Comparison of ENCODE assay signal across 24 cellular contexts in genomic region chr5:41776435-41776834, GRCh38.
DNase-seq lines count a peak whose midpoint lies in the region; ATAC-seq, FAIRE-seq and TF ChIP-seq lines count a peak whose summit lies in the region.
"Had no signal": no experiment of that assay in that cellular context is flagged by ENCODE, and none has a peak within 500 bp of the region (broad histone marks: within the 10 kb centered on the region; RNA-seq: fewer than 3 reads in every experiment).

No MANE protein-coding gene starts in this region.

- in situ Hi-C loops in astrocyte of the spinal cord (cut with HindIII; ENCODE audit: low sequenced_read_pairs) = no loop called here

- H3K9me3 Mint-ChIP-seq in osteocyte (ENCODE audit: unreplicated experiment) = no peaks in the 10 kb centered on the region
- H3K9me3 Mint-ChIP-seq: H9, neural progenitor cell had no signal

- TF ChIP-seq CTCF in AG10803 (conservative IDR thresholded peaks at IDR 0.05; ENCODE audit: low read length) = no peak
- no peak for TF ChIP-seq CTCF in astrocyte of the spinal cord (IDR thresholded peaks at IDR 0.05; ENCODE audit: low read depth, low read length)
- no peak for TF ChIP-seq CTCF in fibroblast of pulmonary artery (IDR thresholded peaks at IDR 0.05; ENCODE audit: low read length, missing control alignments)
- no peak for TF ChIP-seq CTCF in osteocyte (IDR thresholded peaks at IDR 0.05)

- FAIRE-seq in frontal cortex (lab: Jason Lieb, UNC) = no peak
- FAIRE-seq: GM12891, TTC549 had no signal

- peaks cover 16% of the 10 kb centered on the region for H3K36me3 Mint-ChIP-seq in osteocyte (ENCODE audit: unreplicated experiment)
- H3K36me3 Mint-ChIP-seq: neural progenitor cell had no signal

- peaks cover 34% of the 10 kb centered on the region for H3K4me1 Mint-ChIP-seq in osteocyte (ENCODE audit: unreplicated experiment)
- H3K4me1 Mint-ChIP-seq: neural progenitor cell had no signal

- H3K27ac Mint-ChIP-seq in osteocyte (ENCODE audit: unreplicated experiment) = peak overlapping the region; percentile 73
- H3K27ac Mint-ChIP-seq: H9, neural progenitor cell, progenitor cell of endocrine pancreas had no signal

- peak; percentile 9 for DNase-seq in AG10803 (ENCODE audit: low read depth)
- DNase-seq in astrocyte of the spinal cord (ENCODE audit: low read depth, low spot score) = peak; percentile 58
- peak; percentile 46 for DNase-seq in fibroblast of pulmonary artery (ENCODE audit: low read depth)
- DNase-seq in osteocyte (ENCODE audit: extremely low spot score, unreplicated experiment) = no peak
- DNase-seq in NOMO-1 treated with dmso at 0.1 percent for 144 hours (lab: John Stamatoyannopoulos, UW; ENCODE audit: unreplicated experiment) = no peak
- DNase-seq in frontal cortex (ENCODE audit: low spot score in 2 of 2) = no peak
- DNase-seq: ACHN; activated CD4-positive, alpha-beta T cell treated with anti-CD3 and anti-CD28 coated beads for 1 hour; adrenal gland; dorsolateral prefrontal cortex; H9; NCI-H1694 treated with DMSO at 0.1 percent for 48 hours; NCI-H526; SJCRH30; T-helper 1 cell; upper lobe of left lung had no signal

- H3K27me3 Mint-ChIP-seq in osteocyte (ENCODE audit: unreplicated experiment) = no peaks in the 10 kb centered on the region
- H3K27me3 Mint-ChIP-seq: progenitor cell of endocrine pancreas had no signal

- H3K4me3 ChIP-seq in AG10803 (ENCODE audit: low read length) (no peak overlapping the region), astrocyte of the spinal cord (ENCODE audit: low read depth, low read length) (no peak overlapping the region), fibroblast of pulmonary artery (replicated peaks; ENCODE audit: low read depth, low read length) (no peak overlapping the region)
- H3K4me3 ChIP-seq: adrenal gland; BLaER1 treated with 17β-estradiol and CSF1 and Interleukin-3, amounts not matched to agents 10 nM and 100 nM; dorsolateral prefrontal cortex; lung; neural progenitor cell; SJCRH30; upper lobe of left lung had no signal

- no peak overlapping the region for H3K4me3 Mint-ChIP-seq in osteocyte (ENCODE audit: unreplicated experiment)
- H3K4me3 Mint-ChIP-seq: H9, neural progenitor cell had no signal

- no peak for ATAC-seq in GM19455 (IDR thresholded peaks at IDR 0.05; ENCODE audit: unreplicated experiment)
- ATAC-seq in HG03521 (IDR thresholded peaks at IDR 0.05; ENCODE audit: unreplicated experiment) = no peak

Comparison
In these comparisons a context has a peak if more than half of its experiments do, and no peak if none do; other contexts are left out.
1. DNase-seq: peak in AG10803 (single experiment), astrocyte of the spinal cord (single experiment) and fibroblast of pulmonary artery (single experiment); none in osteocyte (single experiment), NOMO-1 treated with dmso at 0.1 percent for 144 hours (single experiment) and frontal cortex (0 of 2).